22 cellular contexts compared by ENCODE assay signal in genomic region chr5:164763211-164763610, GRCh38.
DNase-seq lines count a peak whose midpoint lies in the region; FAIRE-seq and TF ChIP-seq lines count a peak whose summit lies in the region.
"Had no signal": no experiment of that assay in that cellular context is flagged by ENCODE, and none has a peak within 500 bp of the region (broad histone marks: within the 10 kb centered on the region; RNA-seq: fewer than 3 reads in every experiment).

No MANE protein-coding gene starts in this region.

- H2AFZ ChIP-seq in trophoblast cell (ENCODE audit: insufficient read depth, low read length, poor library complexity) = no peak overlapping the region

- DNase-seq in D721Med (ENCODE audit: insufficient read length, low spot score) (no peak), NCI-H82 (lab: John Stamatoyannopoulos, UW) (peak; percentile 66), bronchial epithelial cell (ENCODE audit: low read depth) (no peak), trophoblast cell (peak; percentile 66 to 82), GM19238 (ENCODE audit: insufficient read length, low spot score) (no peak), LoVo (ENCODE audit: low spot score) (no peak)
- DNase-seq in activated CD4-positive, CD25-positive, alpha-beta regulatory T cell (lab: John Stamatoyannopoulos, UW) = no peak
- DNase-seq: CD4-positive, CD25-positive, alpha-beta regulatory T cell; DMS79; EL; GF-D8; H7; NCI-H1092 treated with DMSO at 0.1 percent for 48 hours; NCI-H1436 treated with DMSO at 0.1 percent for 48 hours; NCI-H1930; NCI-H2107; NCI-H526; SHP77 treated with DMSO at 0.1 percent for 48 hours had no signal

- no peaks in the 10 kb centered on the region for H3K4me1 ChIP-seq in trophoblast cell (ENCODE audit: control insufficient read depth in 1 of 2, insufficient read depth in 2 of 2, low read length in 2 of 2)

- no peak overlapping the region for H3K4me3 ChIP-seq in bronchial epithelial cell (ENCODE audit: low read depth, low read length)
- H3K4me3 ChIP-seq in trophoblast cell (ENCODE audit: low read depth, low read length) = no peak overlapping the region
- H3K4me3 ChIP-seq: BLaER1, SK-N-MC had no signal

- peak overlapping the region; percentile 42 for H3K27ac ChIP-seq in trophoblast cell (ENCODE audit: low read depth, low read length)
- H3K27ac ChIP-seq: BLaER1, RWPE1, SK-N-MC had no signal

- no peak overlapping the region for H2BK5ac ChIP-seq in trophoblast cell (ENCODE audit: low read depth, low read length, poor library complexity)

- H3K4ac ChIP-seq in trophoblast cell (ENCODE audit: low read depth, low read length) = no peak overlapping the region

- no peak overlapping the region for H4K12ac ChIP-seq in trophoblast cell (ENCODE audit: low read depth, low read length)

- H3K79me1 ChIP-seq in trophoblast cell (ENCODE audit: low read length) = no peaks in the 10 kb centered on the region

- no peak overlapping the region for H2BK12ac ChIP-seq in trophoblast cell (ENCODE audit: low read length)

- no peak overlapping the region for H2AK5ac ChIP-seq in trophoblast cell (ENCODE audit: low read length)

- H3K27me3 ChIP-seq in bronchial epithelial cell (ENCODE audit: control insufficient read depth, insufficient read depth, low read length) (no peaks in the 10 kb centered on the region), trophoblast cell (ENCODE audit: insufficient read depth, low read length) (no peaks in the 10 kb centered on the region)
- H3K27me3 ChIP-seq: BLaER1 had no signal

- no peak overlapping the region for H3K9ac ChIP-seq in trophoblast cell (ENCODE audit: low read length)
- H3K9ac ChIP-seq: BLaER1 had no signal

- no peaks in the 10 kb centered on the region for H3K36me3 ChIP-seq in bronchial epithelial cell (ENCODE audit: control insufficient read depth, insufficient read depth, low read length)
- no peaks in the 10 kb centered on the region for H3K36me3 ChIP-seq in trophoblast cell (ENCODE audit: control insufficient read depth in 1 of 2, insufficient read depth in 2 of 2, low read length in 2 of 2)
- H3K36me3 ChIP-seq: BLaER1 had no signal

- no peak overlapping the region for H3K18ac ChIP-seq in trophoblast cell (ENCODE audit: low read length)

- H4K8ac ChIP-seq in trophoblast cell (ENCODE audit: low read depth, low read length) = no peak overlapping the region

- no peak overlapping the region for H3K14ac ChIP-seq in trophoblast cell (ENCODE audit: low read length)

- peak overlapping the region; percentile 50 for H3K4me2 ChIP-seq in trophoblast cell (ENCODE audit: low read length)
- H3K4me2 ChIP-seq: BLaER1 had no signal

- H3K9me3 ChIP-seq in trophoblast cell (ENCODE audit: insufficient read depth, low read depth, low read length) = no peaks in the 10 kb centered on the region
- H3K9me3 ChIP-seq: BLaER1 had no signal

- no CpG with 5 or more reads among the region's 2 CpGs for WGBS in trophoblast cell (ENCODE audit: extremely low coverage, insufficient coverage, insufficient read length)

- H3K23ac ChIP-seq in trophoblast cell (ENCODE audit: low read length) = no peak overlapping the region

- H3K79me2 ChIP-seq in trophoblast cell (ENCODE audit: control insufficient read depth, insufficient read depth, low read length, poor library complexity) = no peaks in the 10 kb centered on the region

- H2BK120ac ChIP-seq in trophoblast cell (ENCODE audit: insufficient read depth, low read length, poor library complexity) = no peak overlapping the region

- FAIRE-seq in D721Med (lab: Jason Lieb, UNC) (peak; percentile 6), bronchial epithelial cell (lab: Jason Lieb, UNC) (peak; percentile 23)
- FAIRE-seq: GM12891 had no signal

- no peak for TF ChIP-seq CTCF in D721Med (IDR thresholded peaks at IDR 0.05; ENCODE audit: insufficient read depth, missing control alignments)
- TF ChIP-seq CTCF in bronchial epithelial cell (IDR thresholded peaks at IDR 0.05; ENCODE audit: insufficient read depth, low read length, severe bottlenecking) = no peak

- H4K91ac ChIP-seq in trophoblast cell (ENCODE audit: low read depth, low read length) = no peak overlapping the region

Comparison
In these comparisons a context has a peak if more than half of its experiments do, and no peak if none do; other contexts are left out.
1. DNase-seq: peak in NCI-H82 (single experiment) and trophoblast cell (2 of 2); none in D721Med (single experiment), bronchial epithelial cell (single experiment), activated CD4-positive, CD25-positive, alpha-beta regulatory T cell (0 of 4), GM19238 (single experiment) and LoVo (single experiment).